26 cellular contexts compared by ENCODE assay signal in the genomic region with DNA sequence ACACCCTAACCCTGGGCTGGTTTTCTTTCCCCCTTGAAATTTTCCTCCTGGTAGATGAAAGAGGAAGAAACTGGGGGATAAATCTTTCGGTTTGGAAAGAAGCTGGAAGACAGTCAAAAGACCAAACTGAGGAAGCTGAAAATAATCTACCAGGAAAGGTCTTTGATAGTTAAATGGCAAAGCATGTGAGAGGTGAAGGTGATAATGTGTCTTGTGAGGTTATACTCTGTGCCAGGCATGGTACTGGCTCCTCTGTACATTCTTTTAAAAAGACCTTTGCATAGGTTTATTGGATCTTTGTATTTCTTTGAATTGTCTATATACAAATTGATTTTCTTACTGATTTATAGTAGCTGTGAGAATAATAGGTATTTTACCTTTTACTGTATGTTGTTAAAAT.
"Had no signal": no experiment of that assay in that cellular context is flagged by ENCODE, and none has a peak within 500 bp of the region (broad histone marks: within the 10 kb centered on the region; RNA-seq: fewer than 3 reads in every experiment).

No MANE protein-coding gene starts in this region.

- H3K36me3 Mint-ChIP-seq: activated CD8-positive, alpha-beta memory T cell treated with anti-CD3 and anti-CD28 coated beads, Interleukin-2, amount 10 ng/mL, durations not matched to agents 7 days and 5 days; natural killer cell had no signal

- DNase-seq: activated CD4-positive, alpha-beta T cell treated with anti-CD3 and anti-CD28 coated beads, Interleukin-2, amount 10 ng/mL, durations not matched to agents 7 days and 5 days; activated CD4-positive, CD25-positive, alpha-beta regulatory T cell treated with anti-CD3 and anti-CD28 coated beads, Interleukin-2, amount 50 U/mL, for 72 hours; activated CD8-positive, alpha-beta memory T cell treated with anti-CD3 and anti-CD28 coated beads, Interleukin-2, amount 10 ng/mL, durations not matched to agents 7 days and 5 days; activated CD8-positive, alpha-beta T cell treated with anti-CD3 and anti-CD28 coated beads for 36 hours; activated gamma-delta T cell; activated naive CD4-positive, alpha-beta T cell treated with anti-CD3 and anti-CD28 coated beads, Interleukin-2, amount 50 U/mL, for 16 hours; activated naive CD8-positive, alpha-beta T cell treated with anti-CD3 and anti-CD28 coated beads, Interleukin-2, amount 50 U/mL, for 24 hours; activated T-cell treated with anti-CD3 and anti-CD28 coated beads for 4 hours; cortex of kidney; endodermal cell; heart left ventricle; islet precursor cell; natural killer cell; right lobe of liver; stimulated activated CD4-positive, alpha-beta T cell treated with anti-CD3 and anti-CD28 coated beads, Interleukin-1b, Interleukin-23, amount 100 ng/mL, for 48 hours; stimulated activated naive CD8-positive, alpha-beta T cell treated with anti-CD3 and anti-CD28 coated beads, Interleukin-15, amount 100 ng/mL, for 72 hours; transverse colon; WERI-Rb-1 had no signal

- H3K4me3 ChIP-seq: cardiac muscle cell, gastroesophageal sphincter, heart left ventricle, lung, SK-N-MC, skin epidermis had no signal

- H3K27ac ChIP-seq: cardiac muscle cell, gastroesophageal sphincter, heart left ventricle, neutrophil, parathyroid adenoma, SK-N-MC, skin epidermis, transverse colon, WERI-Rb-1 had no signal

- H3K4me1 Mint-ChIP-seq: activated CD4-positive, alpha-beta T cell treated with anti-CD3 and anti-CD28 coated beads, Interleukin-2, amount 10 ng/mL, durations not matched to agents 7 days and 5 days; activated CD8-positive, alpha-beta memory T cell treated with anti-CD3 and anti-CD28 coated beads, Interleukin-2, amount 10 ng/mL, durations not matched to agents 7 days and 5 days; activated naive CD8-positive, alpha-beta T cell treated with anti-CD3 and anti-CD28 coated beads, Interleukin-2, amount 50 U/mL, for 24 hours; natural killer cell; stimulated activated naive CD8-positive, alpha-beta T cell treated with anti-CD3 and anti-CD28 coated beads, Interleukin-15, amount 100 ng/mL, for 72 hours had no signal

- H3K4me1 ChIP-seq: gastroesophageal sphincter, heart left ventricle, parathyroid adenoma, right lobe of liver had no signal

- H3K9me3 ChIP-seq: gastroesophageal sphincter, heart left ventricle, neutrophil, right lobe of liver, transverse colon had no signal

- H3K27me3 Mint-ChIP-seq: activated CD4-positive, alpha-beta T cell treated with anti-CD3 and anti-CD28 coated beads, Interleukin-2, amount 10 ng/mL, durations not matched to agents 7 days and 5 days; activated CD8-positive, alpha-beta memory T cell treated with anti-CD3 and anti-CD28 coated beads, Interleukin-2, amount 10 ng/mL, durations not matched to agents 7 days and 5 days; activated CD8-positive, alpha-beta T cell treated with anti-CD3 and anti-CD28 coated beads for 36 hours; stimulated activated naive CD8-positive, alpha-beta T cell treated with anti-CD3 and anti-CD28 coated beads, Interleukin-15, amount 100 ng/mL, for 72 hours had no signal

- H3K4me3 Mint-ChIP-seq: activated CD4-positive, alpha-beta T cell treated with anti-CD3 and anti-CD28 coated beads, Interleukin-2, amount 10 ng/mL, durations not matched to agents 7 days and 5 days; activated CD8-positive, alpha-beta memory T cell treated with anti-CD3 and anti-CD28 coated beads, Interleukin-2, amount 10 ng/mL, durations not matched to agents 7 days and 5 days; activated CD8-positive, alpha-beta T cell treated with anti-CD3 and anti-CD28 coated beads for 36 hours; activated naive CD8-positive, alpha-beta T cell treated with anti-CD3 and anti-CD28 coated beads, Interleukin-2, amount 50 U/mL, for 24 hours; activated T-helper 1 cell treated with anti-CD3 and anti-CD28 coated beads, Interleukin-12 subunit alpha, Interleukin-12 subunit beta, Interleukin-2, Interleukin-4 antibody, amounts not matched to agents 30 ng/mL and 10 ng/mL and 1 ng/mL, durations not matched to agents 14 hours and 24 hours and 36 hours; endodermal cell; natural killer cell; stimulated activated naive CD8-positive, alpha-beta T cell treated with anti-CD3 and anti-CD28 coated beads, Interleukin-15, amount 100 ng/mL, for 72 hours had no signal

- ATAC-seq: activated CD8-positive, alpha-beta memory T cell treated with anti-CD3 and anti-CD28 coated beads, Interleukin-2, amount 10 ng/mL, durations not matched to agents 7 days and 5 days; activated CD8-positive, alpha-beta T cell treated with anti-CD3 and anti-CD28 coated beads for 36 hours; activated naive CD8-positive, alpha-beta T cell treated with anti-CD3 and anti-CD28 coated beads, Interleukin-2, amount 50 U/mL, for 24 hours; gastroesophageal sphincter; heart left ventricle; natural killer cell; stimulated activated naive CD8-positive, alpha-beta T cell treated with anti-CD3 and anti-CD28 coated beads, Interleukin-15, amount 100 ng/mL, for 72 hours had no signal

- H3K36me3 ChIP-seq: cardiac muscle cell, gastroesophageal sphincter, heart left ventricle, neutrophil, right lobe of liver, transverse colon, WERI-Rb-1 had no signal

- H3K27me3 ChIP-seq: cardiac muscle cell, gastroesophageal sphincter, neutrophil, right lobe of liver, transverse colon had no signal

- H3K27ac Mint-ChIP-seq: activated CD4-positive, alpha-beta T cell treated with anti-CD3 and anti-CD28 coated beads, Interleukin-2, amount 10 ng/mL, durations not matched to agents 7 days and 5 days; activated CD8-positive, alpha-beta memory T cell treated with anti-CD3 and anti-CD28 coated beads, Interleukin-2, amount 10 ng/mL, durations not matched to agents 7 days and 5 days; activated CD8-positive, alpha-beta T cell treated with anti-CD3 and anti-CD28 coated beads for 36 hours; activated naive CD8-positive, alpha-beta T cell treated with anti-CD3 and anti-CD28 coated beads, Interleukin-2, amount 50 U/mL, for 24 hours; activated T-helper 1 cell treated with anti-CD3 and anti-CD28 coated beads, Interleukin-12 subunit alpha, Interleukin-12 subunit beta, Interleukin-2, Interleukin-4 antibody, amounts not matched to agents 30 ng/mL and 10 ng/mL and 1 ng/mL, durations not matched to agents 14 hours and 24 hours and 36 hours; endodermal cell; natural killer cell had no signal

- H3K9me3 Mint-ChIP-seq: activated CD4-positive, alpha-beta T cell treated with anti-CD3 and anti-CD28 coated beads, Interleukin-2, amount 10 ng/mL, durations not matched to agents 7 days and 5 days; activated CD8-positive, alpha-beta T cell treated with anti-CD3 and anti-CD28 coated beads for 36 hours; activated naive CD8-positive, alpha-beta T cell treated with anti-CD3 and anti-CD28 coated beads, Interleukin-2, amount 50 U/mL, for 24 hours; activated T-helper 1 cell treated with anti-CD3 and anti-CD28 coated beads, Interleukin-12 subunit alpha, Interleukin-12 subunit beta, Interleukin-2, Interleukin-4 antibody, amounts not matched to agents 30 ng/mL and 10 ng/mL and 1 ng/mL, durations not matched to agents 14 hours and 24 hours and 36 hours; endodermal cell; stimulated activated naive CD8-positive, alpha-beta T cell treated with anti-CD3 and anti-CD28 coated beads, Interleukin-15, amount 100 ng/mL, for 72 hours had no signal
